ENCODE assay signal across 9 cellular contexts in genomic region chr11:92224394-92225205, GRCh38. TPM values are rescaled to one million over a fixed set of nuclear protein-coding genes. Genes with fewer than 3 reads are reported as not detected.
DNase-seq lines count a peak whose midpoint lies in the region; ATAC-seq lines count a peak whose summit lies in the region.
"Had no signal": no experiment of that assay in that cellular context is flagged by ENCODE, and none has a peak within 500 bp of the region (broad histone marks: within the 10 kb centered on the region; RNA-seq: fewer than 3 reads in every experiment).

Gene FAT3, plus strand, starts transcription at chr11:92224818. Its CDS starts 127,295 bp downstream, at chr11:92352113.

- no peak within 1 kb of the TSS for H3K4me3 Mint-ChIP-seq in activated CD4-positive, alpha-beta memory T cell treated with anti-CD3 and anti-CD28 coated beads, Interleukin-2, amount 10 ng/mL, durations not matched to agents 7 days and 5 days

- POLR2A ChIA-PET in activated CD4-positive, alpha-beta memory T cell treated with anti-CD3 and anti-CD28 coated beads, Interleukin-2, amount 10 ng/mL, durations not matched to agents 7 days and 5 days (lab: Charles Lee): no interaction called here

- ATAC-seq in HG03135 (IDR thresholded peaks at IDR 0.05; ENCODE audit: unreplicated experiment) (no peak), GM21367 (IDR thresholded peaks at IDR 0.05; ENCODE audit: unreplicated experiment) (no peak)

- H3K9ac ChIP-seq in skeletal muscle tissue (ENCODE audit: low read depth in 1 of 3, low read length in 3 of 3): peak within 1 kb of the TSS in 1 of 3 donors; percentile 25

- peaks cover 14 to 25% (median 21%) of the 10 kb centered on the region in 3 donors for H3K4me1 ChIP-seq in skeletal muscle tissue (ENCODE audit: control insufficient read depth in 3 of 3, insufficient read depth in 3 of 3, low read length in 3 of 3)

- H3K9me3 ChIP-seq in skeletal muscle tissue (ENCODE audit: control insufficient read depth in 3 of 3, low read length in 3 of 3): no peaks in the 10 kb centered on the region

- H3K9me3 Mint-ChIP-seq in activated CD4-positive, alpha-beta memory T cell treated with anti-CD3 and anti-CD28 coated beads, Interleukin-2, amount 10 ng/mL, durations not matched to agents 7 days and 5 days: no peaks in the 10 kb centered on the region

- no peaks in the 10 kb centered on the region for H3K4me1 Mint-ChIP-seq in activated CD4-positive, alpha-beta memory T cell treated with anti-CD3 and anti-CD28 coated beads, Interleukin-2, amount 10 ng/mL, durations not matched to agents 7 days and 5 days

- no peak within 1 kb of the TSS for H3K27ac Mint-ChIP-seq in activated CD4-positive, alpha-beta memory T cell treated with anti-CD3 and anti-CD28 coated beads, Interleukin-2, amount 10 ng/mL, durations not matched to agents 7 days and 5 days

- CTCF ChIA-PET in activated CD4-positive, alpha-beta memory T cell treated with anti-CD3 and anti-CD28 coated beads, Interleukin-2, amount 10 ng/mL, durations not matched to agents 7 days and 5 days (lab: Charles Lee): no interaction called here

- no peaks in the 10 kb centered on the region for H3K36me3 ChIP-seq in skeletal muscle tissue (ENCODE audit: control insufficient read depth in 3 of 3, insufficient read depth in 3 of 3, low read length in 3 of 3)

- peak; percentile 3 for DNase-seq in NCI-H2171 treated with DMSO at 0.1 percent for 48 hours (lab: John Stamatoyannopoulos, UW)
- no peak for DNase-seq in NCI-H2171 (lab: John Stamatoyannopoulos, UW)
- DNase-seq in amniotic epithelial cell (ENCODE audit: low read depth): peak; percentile 22
- no peak for DNase-seq in activated CD4-positive, alpha-beta memory T cell treated with anti-CD3 and anti-CD28 coated beads, Interleukin-2, amount 10 ng/mL, durations not matched to agents 7 days and 5 days

- no peaks in the 10 kb centered on the region for H3K36me3 Mint-ChIP-seq in activated CD4-positive, alpha-beta memory T cell treated with anti-CD3 and anti-CD28 coated beads, Interleukin-2, amount 10 ng/mL, durations not matched to agents 7 days and 5 days (ENCODE audit: low read depth)

- H3K27me3 Mint-ChIP-seq in activated CD4-positive, alpha-beta memory T cell treated with anti-CD3 and anti-CD28 coated beads, Interleukin-2, amount 10 ng/mL, durations not matched to agents 7 days and 5 days: peaks cover 45% of the 10 kb centered on the region

- H3K27ac ChIP-seq in skeletal muscle tissue (ENCODE audit: low read depth, low read length): no peak within 1 kb of the TSS
- H3K27ac ChIP-seq: C4-2B had no signal

- H3K4me3 ChIP-seq in iPS-11a (ENCODE audit: low read depth, low read length) (peak within 1 kb of the TSS; percentile 83), skeletal muscle tissue (ENCODE audit: low read length in 3 of 3) (peak within 1 kb of the TSS; percentile 55 to 66 (median 65))

- peaks cover 29 to 65% (median 60%) of the 10 kb centered on the region in 3 donors for H3K27me3 ChIP-seq in skeletal muscle tissue (ENCODE audit: control insufficient read depth in 3 of 3, insufficient read depth in 3 of 3, low read length in 3 of 3)

RNA-seq across cellular contexts. Expression of gene FAT3, which starts in this region (rescaled TPM):
- 13.6 TPM for total RNA-seq in skeletal muscle tissue
- not detected for total RNA-seq in activated CD4-positive, alpha-beta memory T cell treated with anti-CD3 and anti-CD28 coated beads, Interleukin-2, amount 10 ng/mL, durations not matched to agents 7 days and 5 days

Comparison
In these comparisons a context has a peak if more than half of its experiments do, and no peak if none do; other contexts are left out.
1. RNA of gene FAT3 (total RNA-seq): 13.6 TPM in skeletal muscle tissue (single experiment); not detected in activated CD4-positive, alpha-beta memory T cell treated with anti-CD3 and anti-CD28 coated beads, Interleukin-2, amount 10 ng/mL, durations not matched to agents 7 days and 5 days; every median in the first group is over 10 times any median in the second.
2. DNase-seq: peak in NCI-H2171 treated with DMSO at 0.1 percent for 48 hours (single experiment) and amniotic epithelial cell (single experiment); none in NCI-H2171 (single experiment) and activated CD4-positive, alpha-beta memory T cell treated with anti-CD3 and anti-CD28 coated beads, Interleukin-2, amount 10 ng/mL, durations not matched to agents 7 days and 5 days (single experiment).